Comparison of ENCODE assay signal across 10 cellular contexts in genomic region chr16:88331989-88332920, GRCh38. TPM values are rescaled to one million over a fixed set of nuclear protein-coding genes. Genes with fewer than 3 reads are reported as not detected.
DNase-seq lines count a peak whose midpoint lies in the region; ATAC-seq and TF ChIP-seq lines count a peak whose summit lies in the region.
"Had no signal": no experiment of that assay in that cellular context is flagged by ENCODE, and none has a peak within 500 bp of the region (broad histone marks: within the 10 kb centered on the region; RNA-seq: fewer than 3 reads in every experiment).

No MANE protein-coding gene starts in this region.

- in situ Hi-C loops in brain microvascular endothelial cell (cut with HindIII; ENCODE audit: low pct_ligation_motif_present, low sequenced_read_pairs) = no loop called here

- no peaks in the 10 kb centered on the region for H3K4me1 Mint-ChIP-seq in mesothelial cell of epicardium
- H3K4me1 Mint-ChIP-seq: endodermal cell had no signal

- H3K27me3 ChIP-seq in brain microvascular endothelial cell (replicated peaks) = no peaks in the 10 kb centered on the region

- H3K27ac ChIP-seq in brain microvascular endothelial cell = peak overlapping the region; percentile 98
- H3K27ac ChIP-seq: spleen had no signal

- H3K27me3 Mint-ChIP-seq in mesothelial cell of epicardium (ENCODE audit: low read depth) = no peaks in the 10 kb centered on the region

- H3K4me3 Mint-ChIP-seq in mesothelial cell of epicardium = no peak overlapping the region
- H3K4me3 Mint-ChIP-seq: endodermal cell had no signal

- ATAC-seq in GM19328 (IDR thresholded peaks at IDR 0.05; ENCODE audit: unreplicated experiment) = no peak

- TF ChIP-seq CTCF in brain microvascular endothelial cell (IDR thresholded peaks at IDR 0.05; ENCODE audit: low read depth, low read length, missing control alignments) (no peak), mesothelial cell of epicardium (IDR thresholded peaks at IDR 0.05; ENCODE audit: unreplicated experiment) (no peak)

- H3K9me3 Mint-ChIP-seq in mesothelial cell of epicardium = peaks cover 5% of the 10 kb centered on the region

- DNase-seq in NCI-H1092 treated with DMSO at 0.1 percent for 48 hours (lab: John Stamatoyannopoulos, UW) (peak; percentile 14), NCI-H1092 (lab: John Stamatoyannopoulos, UW) (no peak), brain microvascular endothelial cell (peak; percentile 99), kidney glomerular epithelial cell (lab: John Stamatoyannopoulos, UW) (peak; percentile 98), ureter (ENCODE audit: low spot score) (peak; percentile 72), mesothelial cell of epicardium (ENCODE audit: low spot score in 2 of 2, unreplicated experiment in 2 of 2) (no peak)
- DNase-seq in activated CD8-positive, alpha-beta memory T cell treated with anti-CD3 and anti-CD28 coated beads, Interleukin-2, amount 50 U/mL, for 48 hours = no peak
- DNase-seq: endodermal cell, spleen had no signal

- no peaks in the 10 kb centered on the region for H3K36me3 Mint-ChIP-seq in mesothelial cell of epicardium

- no peak overlapping the region for H3K27ac Mint-ChIP-seq in mesothelial cell of epicardium
- H3K27ac Mint-ChIP-seq: endodermal cell had no signal

- no peak overlapping the region for H3K4me3 ChIP-seq in brain microvascular endothelial cell (ENCODE audit: low read depth, low read length)

- no peaks in the 10 kb centered on the region for H3K36me3 ChIP-seq in brain microvascular endothelial cell (replicated peaks)
- H3K36me3 ChIP-seq: spleen had no signal

RNA-seq across cellular contexts. Expression of gene ZNF469, which starts 50.5 kb away (rescaled TPM):
- total RNA-seq in ureter (3.6 TPM), mesothelial cell of epicardium (26.8 to 28.7 TPM (median 27.9 TPM) in 3 replicates)

Comparison
In these comparisons a context has a peak if more than half of its experiments do, and no peak if none do; other contexts are left out.
1. DNase-seq: peak in NCI-H1092 treated with DMSO at 0.1 percent for 48 hours (single experiment), brain microvascular endothelial cell (single experiment), kidney glomerular epithelial cell (single experiment) and ureter (single experiment); none in NCI-H1092 (single experiment), mesothelial cell of epicardium (0 of 2) and activated CD8-positive, alpha-beta memory T cell treated with anti-CD3 and anti-CD28 coated beads, Interleukin-2, amount 50 U/mL, for 48 hours (single experiment).